Comparison of ENCODE assay signal across 30 cellular contexts in the genomic region with DNA sequence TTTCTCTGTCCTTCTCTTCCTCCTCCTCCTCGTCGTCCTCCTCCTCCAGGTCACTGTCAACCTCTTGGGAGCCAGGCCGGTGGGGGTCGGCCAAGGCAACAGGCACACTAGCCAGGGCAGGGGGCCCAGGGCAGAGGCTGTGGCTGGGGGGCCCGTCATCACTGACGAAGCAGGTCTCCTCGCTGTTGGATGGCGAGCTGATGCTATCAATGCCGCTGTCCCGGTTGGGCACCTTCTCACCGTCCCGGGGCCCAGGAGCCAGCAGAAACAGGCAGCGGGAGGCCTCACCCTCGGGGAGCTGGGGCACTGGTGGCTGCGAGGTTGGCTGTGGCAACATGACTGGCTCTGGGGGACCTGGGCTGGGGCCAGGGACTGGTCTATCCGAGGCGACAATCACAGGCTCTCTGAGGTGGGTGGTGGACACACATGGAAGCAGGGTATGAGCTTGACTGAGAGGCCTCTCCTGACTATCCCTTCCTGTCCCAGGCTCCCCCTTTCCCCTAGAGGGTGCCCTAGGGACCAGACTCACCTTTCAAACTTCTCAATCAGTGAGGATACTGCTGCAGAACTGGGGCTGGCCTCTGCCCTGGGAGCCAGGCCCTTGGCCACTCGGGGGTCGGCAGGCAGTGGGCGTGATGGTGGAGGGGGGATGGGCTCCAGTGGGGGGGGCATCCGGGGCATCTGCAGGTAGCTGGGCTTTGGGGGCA. TPM values are rescaled to one million over a fixed set of nuclear protein-coding genes. Genes with fewer than 3 reads are reported as not detected.
"Had no signal": no experiment of that assay in that cellular context is flagged by ENCODE, and none has a peak within 500 bp of the region (broad histone marks: within the 10 kb centered on the region; RNA-seq: fewer than 3 reads in every experiment).

No MANE protein-coding gene starts in this region.

- H3K4me3 ChIP-seq: ovary, psoas muscle, right lobe of liver, sigmoid colon, stomach, thoracic aorta, thyroid gland, tibial nerve, upper lobe of left lung, vagina had no signal

- H3K4me3 Mint-ChIP-seq: natural killer cell treated with Interleukin-12 subunit alpha and Interleukin-12 subunit beta and Interleukin-15 and Interleukin-18, amount 100 ng/mL, for 72 hours; nephron progenitor cell; neural crest cell; stimulated activated effector memory CD8-positive, alpha-beta T cell treated with anti-CD3 and anti-CD28 coated beads, Interleukin-12 subunit alpha, Interleukin-12 subunit beta, amount 100 ng/mL, for 72 hours; stimulated activated naive B cell treated with anti-CD40 and anti-IgM and Interleukin-4, amounts not matched to agents 10 μg/mL and 1 μg/mL and 100 μg/mL, for 72 hours; stimulated activated naive CD8-positive, alpha-beta T cell treated with anti-CD3 and anti-CD28 coated beads, Interleukin-15, Interleukin-2, amounts not matched to agents 100 ng/mL and 50 ng/mL, for 24 hours had no signal

- H3K27ac ChIP-seq: neutrophil, ovary, parathyroid adenoma, psoas muscle, right lobe of liver, sigmoid colon, stomach, thoracic aorta, thyroid gland, tibial nerve, upper lobe of left lung, vagina had no signal

- H3K4me1 Mint-ChIP-seq: neural crest cell; stimulated activated effector memory CD8-positive, alpha-beta T cell treated with anti-CD3 and anti-CD28 coated beads, Interleukin-12 subunit alpha, Interleukin-12 subunit beta, amount 100 ng/mL, for 72 hours; stimulated activated naive B cell treated with anti-CD40 and anti-IgM and Interleukin-4, amounts not matched to agents 10 μg/mL and 1 μg/mL and 100 μg/mL, for 72 hours had no signal

- ATAC-seq: natural killer cell treated with Interleukin-12 subunit alpha and Interleukin-12 subunit beta and Interleukin-15 and Interleukin-18, amount 100 ng/mL, for 72 hours; psoas muscle; right cardiac atrium; stimulated activated effector memory CD8-positive, alpha-beta T cell treated with anti-CD3 and anti-CD28 coated beads, Interleukin-12 subunit alpha, Interleukin-12 subunit beta, amount 100 ng/mL, for 72 hours; stimulated activated naive B cell treated with anti-CD40 and anti-IgM and Interleukin-4, amounts not matched to agents 10 μg/mL and 1 μg/mL and 100 μg/mL, for 72 hours had no signal

- H3K9ac ChIP-seq: parathyroid adenoma had no signal

- H3K27me3 ChIP-seq: neutrophil, ovary, right lobe of liver, sigmoid colon, thyroid gland, tibial nerve, upper lobe of left lung, vagina had no signal

- H3K4me1 ChIP-seq: parathyroid adenoma, psoas muscle, right lobe of liver, sigmoid colon, stomach, thyroid gland, tibial nerve, upper lobe of left lung, vagina had no signal

- H3K9me3 ChIP-seq: neutrophil, ovary, psoas muscle, right lobe of liver, sigmoid colon, stomach, thoracic aorta, thyroid gland, tibial nerve, upper lobe of left lung, vagina had no signal

- H3K27me3 Mint-ChIP-seq: progenitor cell of endocrine pancreas; stimulated activated naive B cell treated with anti-CD40 and anti-IgM and Interleukin-4, amounts not matched to agents 10 μg/mL and 1 μg/mL and 100 μg/mL, for 72 hours; stimulated activated naive CD8-positive, alpha-beta T cell treated with anti-CD3 and anti-CD28 coated beads, Interleukin-15, Interleukin-2, amounts not matched to agents 100 ng/mL and 50 ng/mL, for 24 hours had no signal

- H3K36me3 ChIP-seq: neutrophil, ovary, right lobe of liver, vagina had no signal

- H3K9me3 Mint-ChIP-seq: natural killer cell treated with Interleukin-12 subunit alpha and Interleukin-12 subunit beta and Interleukin-15 and Interleukin-18, amount 100 ng/mL, for 72 hours; neural crest cell; stimulated activated effector memory CD8-positive, alpha-beta T cell treated with anti-CD3 and anti-CD28 coated beads, Interleukin-12 subunit alpha, Interleukin-12 subunit beta, amount 100 ng/mL, for 72 hours; stimulated activated naive B cell treated with anti-CD40 and anti-IgM and Interleukin-4, amounts not matched to agents 10 μg/mL and 1 μg/mL and 100 μg/mL, for 72 hours; stimulated activated naive CD8-positive, alpha-beta T cell treated with anti-CD3 and anti-CD28 coated beads, Interleukin-15, Interleukin-2, amounts not matched to agents 100 ng/mL and 50 ng/mL, for 24 hours had no signal

- FAIRE-seq: small intestine, urothelium cell line had no signal

- H3K36me3 Mint-ChIP-seq: natural killer cell treated with Interleukin-12 subunit alpha and Interleukin-12 subunit beta and Interleukin-15 and Interleukin-18, amount 100 ng/mL, for 72 hours; stimulated activated effector memory CD8-positive, alpha-beta T cell treated with anti-CD3 and anti-CD28 coated beads, Interleukin-12 subunit alpha, Interleukin-12 subunit beta, amount 100 ng/mL, for 72 hours had no signal

- H2AFZ ChIP-seq: parathyroid adenoma had no signal

- DNase-seq: nephron progenitor cell; nucleus accumbens; ovary; posterior cingulate gyrus; psoas muscle; right cardiac atrium; right lobe of liver; sigmoid colon; small intestine; stimulated activated CD4-positive, alpha-beta T cell treated with anti-CD3 and anti-CD28 coated beads, Interleukin-15, amount 100 ng/mL, for 24 hours; stimulated activated CD4-positive, alpha-beta T cell treated with anti-CD3 and anti-CD28 coated beads, Interleukin-2, amount 100 ng/mL, for 24 hours; stimulated activated CD4-positive, alpha-beta T cell treated with anti-CD3 and anti-CD28 coated beads, Interleukin-2, amount 100 ng/mL, for 48 hours; stimulated activated CD4-positive, alpha-beta T cell treated with anti-CD3 and anti-CD28 coated beads, Interleukin-4, amount 100 ng/mL, for 24 hours; stimulated activated naive B cell treated with anti-CD40 and anti-IgM and Interleukin-4, amounts not matched to agents 10 μg/mL and 1 μg/mL and 100 μg/mL, for 72 hours; stimulated activated naive CD4-positive, alpha-beta T cell treated with Interleukin-2 at 50 U/mL for 16 hours; stomach; thyroid gland; trophoblast cell had no signal

- H3K27ac Mint-ChIP-seq: natural killer cell treated with Interleukin-12 subunit alpha and Interleukin-12 subunit beta and Interleukin-15 and Interleukin-18, amount 100 ng/mL, for 72 hours; progenitor cell of endocrine pancreas; stimulated activated effector memory CD8-positive, alpha-beta T cell treated with anti-CD3 and anti-CD28 coated beads, Interleukin-12 subunit alpha, Interleukin-12 subunit beta, amount 100 ng/mL, for 72 hours; stimulated activated naive B cell treated with anti-CD40 and anti-IgM and Interleukin-4, amounts not matched to agents 10 μg/mL and 1 μg/mL and 100 μg/mL, for 72 hours; stimulated activated naive CD8-positive, alpha-beta T cell treated with anti-CD3 and anti-CD28 coated beads, Interleukin-15, Interleukin-2, amounts not matched to agents 100 ng/mL and 50 ng/mL, for 24 hours had no signal

RNA-seq across cellular contexts. Expression of gene FGD1, which starts 25.8 kb away (rescaled TPM):
- total RNA-seq: natural killer cell treated with Interleukin-12 subunit alpha and Interleukin-12 subunit beta and Interleukin-15 and Interleukin-18, amount 100 ng/mL, for 72 hours had no signal
